Comparison of ENCODE assay signal across 15 cellular contexts in genomic region chr22:28983788-28984441, GRCh38.
DNase-seq lines count a peak whose midpoint lies in the region; ATAC-seq, FAIRE-seq and TF ChIP-seq lines count a peak whose summit lies in the region.
"Had no signal": no experiment of that assay in that cellular context is flagged by ENCODE, and none has a peak within 500 bp of the region (broad histone marks: within the 10 kb centered on the region; RNA-seq: fewer than 3 reads in every experiment).

No MANE protein-coding gene starts in this region.

- no peaks in the 10 kb centered on the region for H3K9me3 Mint-ChIP-seq in activated CD4-positive, alpha-beta T cell treated with anti-CD3 and anti-CD28 coated beads for 36 hours (ENCODE audit: low read depth)
- H3K9me3 Mint-ChIP-seq: activated naive CD8-positive, alpha-beta T cell treated with anti-CD3 and anti-CD28 coated beads for 36 hours had no signal

- POLR2A ChIA-PET in H1 (lab: Charles Lee; ENCODE audit: partially characterized antibody), result interaction anchor here (1.2 to 1.9 kb wide), 2 partner anchors 59 to 100 kb away, joined by 3 to 8 read pairs; partner anchors contain the start of gene ZNRF3
- POLR2A ChIA-PET in activated CD4-positive, alpha-beta T cell treated with anti-CD3 and anti-CD28 coated beads for 36 hours (lab: Charles Lee), result no interaction called here

- no peak overlapping the region for H2BK12ac ChIP-seq in H1 (ENCODE audit: low read depth, low read length)

- H2AFZ ChIP-seq in Loucy (ENCODE audit: low read length) (no peak overlapping the region), H1 (ENCODE audit: low read length) (no peak overlapping the region)

- H3K18ac ChIP-seq in H1 (ENCODE audit: extremely low read depth, low read length), result no peak overlapping the region
- no peak overlapping the region for H3K18ac ChIP-seq in mesendoderm (ENCODE audit: low read length)

- H3K27ac Mint-ChIP-seq in activated CD4-positive, alpha-beta T cell treated with anti-CD3 and anti-CD28 coated beads for 36 hours, result no peak overlapping the region
- H3K27ac Mint-ChIP-seq: activated naive CD8-positive, alpha-beta T cell treated with anti-CD3 and anti-CD28 coated beads for 36 hours had no signal

- H3K4me1 ChIP-seq in BLaER1 treated with 17β-estradiol and CSF1 and Interleukin-3, amounts not matched to agents 10 nM and 100 nM, result peaks cover under 1 to 23% (median 17%) of the 10 kb centered on the region in 10 experiments; a peak in 18 of 20 replicates
- H3K4me1 ChIP-seq in Loucy (ENCODE audit: insufficient read depth, low read length, poor library complexity, severe bottlenecking) (peaks cover 16% of the 10 kb centered on the region), H1 (replicated peaks in 1 of 4; ENCODE audit: control insufficient read depth in 3 of 4, insufficient read depth in 4 of 4, low read length in 3 of 4) (peaks cover 6 to 26% (median 20%) of the 10 kb centered on the region in 4 experiments), mesendoderm (ENCODE audit: control insufficient read depth, low read depth, low read length) (peaks cover 31% of the 10 kb centered on the region)
- H3K4me1 ChIP-seq: Peyer's patch had no signal

- intact Hi-C loops in activated CD4-positive, alpha-beta T cell treated with anti-CD3 and anti-CD28 coated beads for 36 hours (cut with DNase I, micrococcal nuclease), result no loop called here

- 76% methylated on average over 4 of the region's 4 CpGs; no CpG with 5 or more reads in 1 of the 2 experiments for WGBS in H1 (ENCODE audit: extremely low coverage in 1 of 2, insufficient coverage in 1 of 2, insufficient read length in 1 of 2, insufficient replicate concordance in 2 of 2, low coverage in 1 of 2, low lambda C conversion rate in 2 of 2, missing lambda C conversion rate in 1 of 2), 2 experiments
- WGBS in mesendoderm (ENCODE audit: extremely low coverage, insufficient coverage, low lambda C conversion rate), result no CpG with 5 or more reads among the region's 4 CpGs

- H2BK20ac ChIP-seq in H1 (ENCODE audit: low read length), result peak overlapping the region; percentile 75; the same call in 1 of the 2 replicates

- no peaks in the 10 kb centered on the region for H3K27me3 ChIP-seq in BLaER1 treated with 17β-estradiol and CSF1 and Interleukin-3, amounts not matched to agents 10 nM and 100 nM
- no peaks in the 10 kb centered on the region for H3K27me3 ChIP-seq in Loucy (ENCODE audit: insufficient read depth, low read length, poor library complexity, severe bottlenecking)
- H3K27me3 ChIP-seq in H1 (replicated peaks in 1 of 4; ENCODE audit: control insufficient read depth in 3 of 4, extremely low read depth in 1 of 4, insufficient read depth in 3 of 4, low read length in 3 of 4), result no peaks in the 10 kb centered on the region
- no peaks in the 10 kb centered on the region for H3K27me3 ChIP-seq in mesendoderm (ENCODE audit: insufficient read depth, low read length, poor library complexity)
- H3K27me3 ChIP-seq: esophagus squamous epithelium, Peyer's patch, tibial artery had no signal

- peaks cover 4 to 41% (median 23%) of the 10 kb centered on the region in 11 experiments; a peak in 19 of 22 replicates for H3K36me3 ChIP-seq in BLaER1 treated with 17β-estradiol and CSF1 and Interleukin-3, amounts not matched to agents 10 nM and 100 nM
- peaks cover 18% of the 10 kb centered on the region; the same call in 1 of the 2 replicates for H3K36me3 ChIP-seq in Loucy (ENCODE audit: insufficient read depth, low read length)
- peaks cover 0 to 11% (median 0%) of the 10 kb centered on the region in 4 experiments; a peak in 2 of 8 replicates for H3K36me3 ChIP-seq in H1 (ENCODE audit: control insufficient read depth in 2 of 4, insufficient read depth in 4 of 4, low read length in 3 of 4)
- H3K36me3 ChIP-seq in mesendoderm (ENCODE audit: control insufficient read depth, insufficient read depth, low read length), result no peaks in the 10 kb centered on the region
- H3K36me3 ChIP-seq: Peyer's patch had no signal

- H3K23ac ChIP-seq in H1 (ENCODE audit: insufficient read length), result no peak overlapping the region
- no peak overlapping the region for H3K23ac ChIP-seq in mesendoderm (ENCODE audit: low read length)

- no peak for TF ChIP-seq POLR2A in H1 (IDR thresholded peaks at IDR 0.05; ENCODE audit: control extremely low read depth in 1 of 2, low read depth in 2 of 2, low read length in 2 of 2)

- no peak overlapping the region for H2BK15ac ChIP-seq in H1 (ENCODE audit: low read length)
- no peak overlapping the region for H2BK15ac ChIP-seq in mesendoderm (replicated peaks; ENCODE audit: low read depth)

- H3K79me1 ChIP-seq in H1 (ENCODE audit: low read depth, low read length), result peaks cover 14% of the 10 kb centered on the region; the same call in 1 of the 2 replicates
- peaks cover 11% of the 10 kb centered on the region for H3K79me1 ChIP-seq in mesendoderm (ENCODE audit: low read length)

- DNase-seq in H1 (ENCODE audit: low read depth in 1 of 2, low spot score in 2 of 2) (no peak), mesendoderm (peak; percentile 74), GM19240 (ENCODE audit: insufficient read length, low spot score) (no peak)
- no peak for DNase-seq in activated CD4-positive, alpha-beta T cell treated with anti-CD3 and anti-CD28 coated beads for 36 hours
- DNase-seq: activated naive CD8-positive, alpha-beta T cell treated with anti-CD3 and anti-CD28 coated beads for 36 hours; cerebellar nuclear complex; esophagus squamous epithelium; NCI-H1694; NCI-H524 treated with DMSO at 0.1 percent for 48 hours; Peyer's patch; tibial artery had no signal

- H3K36me3 Mint-ChIP-seq in activated CD4-positive, alpha-beta T cell treated with anti-CD3 and anti-CD28 coated beads for 36 hours (ENCODE audit: low read depth), result peaks cover 9% of the 10 kb centered on the region

- no peak for FAIRE-seq in H1 (lab: Jason Lieb, UNC)

- no peak overlapping the region for H3K14ac ChIP-seq in H1 (ENCODE audit: insufficient read length)

- no peaks in the 10 kb centered on the region for H3F3A ChIP-seq in Loucy (ENCODE audit: low read depth)

- H4K20me1 ChIP-seq in BLaER1 treated with 17β-estradiol and CSF1 and Interleukin-3, amounts not matched to agents 10 nM and 100 nM, result peaks cover 0 to 45% (median 0%) of the 10 kb centered on the region in 11 experiments; a peak in 6 of 22 replicates
- H4K20me1 ChIP-seq in Loucy (ENCODE audit: insufficient read depth, low read length, poor library complexity, severe bottlenecking) (no peaks in the 10 kb centered on the region), H1 (replicated peaks in 1 of 2; ENCODE audit: control insufficient read depth in 1 of 2, insufficient read depth in 2 of 2, low read length in 2 of 2) (no peaks in the 10 kb centered on the region)

- H3K9ac ChIP-seq in BLaER1 treated with 17β-estradiol and CSF1 and Interleukin-3, amounts not matched to agents 10 nM and 100 nM, result no peak overlapping the region
- peak overlapping the region; percentile 25 for H3K9ac ChIP-seq in Loucy (ENCODE audit: low read depth, low read length, poor library complexity, severe bottlenecking)
- H3K9ac ChIP-seq in H1 (replicated peaks in 1 of 4; ENCODE audit: extremely low read depth in 1 of 4, low read depth in 3 of 4, low read length in 3 of 4), result no peak overlapping the region
- no peak overlapping the region for H3K9ac ChIP-seq in mesendoderm (ENCODE audit: low read length)

- no peaks in the 10 kb centered on the region for H3K9me2 ChIP-seq in Loucy (replicated peaks; ENCODE audit: low read depth, low read length)

- no peak for TF ChIP-seq CTCF in Loucy (conservative IDR thresholded peaks at IDR 0.05; ENCODE audit: low read length)
- no peak for TF ChIP-seq CTCF in H1 (IDR thresholded peaks at IDR 0.05; ENCODE audit: control extremely low read depth in 1 of 3, insufficient read depth in 1 of 3, low read depth in 1 of 3, low read length in 3 of 3)

- H3K23me2 ChIP-seq in H1 (ENCODE audit: low read depth, low read length), result no peaks in the 10 kb centered on the region

- CTCF ChIA-PET in H1 (lab: Charles Lee; ENCODE audit: partially characterized antibody), result interaction anchor here (0.8 to 1.3 kb wide), 6 partner anchors 22 to 154 kb away, joined by 3 to 4 read pairs (median 3); no protein-coding TSS in a partner anchor
- CTCF ChIA-PET in activated CD4-positive, alpha-beta T cell treated with anti-CD3 and anti-CD28 coated beads for 36 hours (lab: Charles Lee), result no interaction called here

- H3K9me3 ChIP-seq in BLaER1 treated with 17β-estradiol and CSF1 and Interleukin-3, amounts not matched to agents 10 nM and 100 nM (replicated peaks in 1 of 11), result peaks cover 7 to 14% (median 12%) of the 10 kb centered on the region in 11 experiments; a peak in 17 of 22 replicates
- no peaks in the 10 kb centered on the region for H3K9me3 ChIP-seq in Loucy (ENCODE audit: insufficient read depth, low read depth, low read length)
- H3K9me3 ChIP-seq in H1 (ENCODE audit: insufficient read depth in 2 of 2, low read depth in 1 of 2, low read length in 1 of 2), result 0 out of 4 replicates have a peak, but pooled peaks cover 0 to 4% of the 10 kb centered on the region in 2 experiments
- H3K9me3 ChIP-seq: esophagus squamous epithelium, Peyer's patch, tibial artery had no signal

- peaks cover 18% of the 10 kb centered on the region for H3K27me3 Mint-ChIP-seq in activated CD4-positive, alpha-beta T cell treated with anti-CD3 and anti-CD28 coated beads for 36 hours

- peak overlapping the region in 9 of 11 experiments; percentile 21 to 55 (median 52); a peak in 13 of 22 replicates for H3K4me2 ChIP-seq in BLaER1 treated with 17β-estradiol and CSF1 and Interleukin-3, amounts not matched to agents 10 nM and 100 nM
- H3K4me2 ChIP-seq in Loucy (ENCODE audit: low read depth, low read length, poor library complexity, severe bottlenecking) (no peak overlapping the region), H1 (ENCODE audit: insufficient read depth in 1 of 2, low read depth in 2 of 2, low read length in 2 of 2) (no peak overlapping the region), mesendoderm (ENCODE audit: low read length) (no peak overlapping the region)

- no peak for TF ChIP-seq RAD21 in H1 (IDR thresholded peaks at IDR 0.05 in 1 of 2, conservative IDR thresholded peaks at IDR 0.05 in 1 of 2; ENCODE audit: low read depth in 2 of 2, low read length in 2 of 2)

- H2BK5ac ChIP-seq in H1 (ENCODE audit: low read depth, low read length), result peak overlapping the region; percentile 93; the same call in 1 of the 2 replicates
- H2BK5ac ChIP-seq in mesendoderm (ENCODE audit: low read length), result no peak overlapping the region

- H3K4me3 ChIP-seq in BLaER1 treated with 17β-estradiol and CSF1 and Interleukin-3, amounts not matched to agents 10 nM and 100 nM, result no peak overlapping the region
- H3K4me3 ChIP-seq in Loucy (ENCODE audit: low read length, poor library complexity, severe bottlenecking), result no peak overlapping the region
- no peak overlapping the region for H3K4me3 ChIP-seq in H1 (ENCODE audit: extremely low read depth in 1 of 4, insufficient read depth in 2 of 4, low read depth in 3 of 4, low read length in 4 of 4)
- H3K4me3 ChIP-seq in mesendoderm (ENCODE audit: low read length), result no peak overlapping the region
- H3K4me3 ChIP-seq: esophagus squamous epithelium, Peyer's patch, tibial artery had no signal

- H4K91ac ChIP-seq in H1 (replicated peaks; ENCODE audit: insufficient read length, low read length), result peak overlapping the region; percentile 62

- H3K27ac ChIP-seq in BLaER1 treated with 17β-estradiol and CSF1 and Interleukin-3, amounts not matched to agents 10 nM and 100 nM, result peak overlapping the region in 2 of 11 experiments; percentile 3 to 22; a peak in 2 of 22 replicates
- H3K27ac ChIP-seq in H1 (ENCODE audit: low read depth, low read length) (peak overlapping the region; percentile 24; the same call in 1 of the 2 replicates), mesendoderm (ENCODE audit: low read depth, low read length) (no peak overlapping the region)
- H3K27ac ChIP-seq: esophagus squamous epithelium, Peyer's patch, tibial artery had no signal

- H3K4ac ChIP-seq in H1 (replicated peaks; ENCODE audit: insufficient read length, low read depth, low read length) (no peak overlapping the region), mesendoderm (ENCODE audit: low read depth, low read length) (no peak overlapping the region)

- H4K8ac ChIP-seq in H1 (ENCODE audit: extremely low read depth, insufficient read depth, low read length) (no peak overlapping the region), mesendoderm (ENCODE audit: low read depth, low read length) (no peak overlapping the region)

- no peak for ATAC-seq in HG02678 (IDR thresholded peaks at IDR 0.05; ENCODE audit: unreplicated experiment)
- ATAC-seq in activated CD4-positive, alpha-beta T cell treated with anti-CD3 and anti-CD28 coated beads for 36 hours, result no peak
- no peak for ATAC-seq in GM18907 (IDR thresholded peaks at IDR 0.05; ENCODE audit: unreplicated experiment)

- peaks cover 6% of the 10 kb centered on the region for H3K4me1 Mint-ChIP-seq in activated CD4-positive, alpha-beta T cell treated with anti-CD3 and anti-CD28 coated beads for 36 hours
- H3K4me1 Mint-ChIP-seq: activated naive CD8-positive, alpha-beta T cell treated with anti-CD3 and anti-CD28 coated beads for 36 hours had no signal

- no peak for TF ChIP-seq EP300 in H1 (IDR thresholded peaks at IDR 0.05; ENCODE audit: borderline replicate concordance in 1 of 2, low read depth in 2 of 2, low read length in 2 of 2)

- H4K5ac ChIP-seq in H1 (ENCODE audit: insufficient read length, low read depth, low read length) (no peak overlapping the region), mesendoderm (ENCODE audit: low read length) (no peak overlapping the region)

- H3K79me2 ChIP-seq in Loucy (ENCODE audit: insufficient read depth, low read length) (peaks cover 6% of the 10 kb centered on the region; the same call in 1 of the 2 replicates), H1 (ENCODE audit: control insufficient read depth in 1 of 2, insufficient read depth in 2 of 2, low read length in 2 of 2) (peaks cover 5 to 64% of the 10 kb centered on the region in 2 experiments), mesendoderm (ENCODE audit: control insufficient read depth, insufficient read depth, low read length) (peaks cover 15% of the 10 kb centered on the region)

- no peak overlapping the region for H3K4me3 Mint-ChIP-seq in activated CD4-positive, alpha-beta T cell treated with anti-CD3 and anti-CD28 coated beads for 36 hours
- H3K4me3 Mint-ChIP-seq: activated naive CD8-positive, alpha-beta T cell treated with anti-CD3 and anti-CD28 coated beads for 36 hours had no signal

- H2AK5ac ChIP-seq in H1 (ENCODE audit: low read depth, low read length) (0 out of 2 replicates have a peak overlapping the region, but pooled peaks have one; percentile 8), mesendoderm (ENCODE audit: low read length) (no peak overlapping the region)

- H3K56ac ChIP-seq in H1 (replicated peaks; ENCODE audit: insufficient read length, low read depth, low read length) (no peak overlapping the region), mesendoderm (ENCODE audit: low read length) (no peak overlapping the region)

- H2BK120ac ChIP-seq in H1 (replicated peaks; ENCODE audit: low read depth, low read length) (no peak overlapping the region), mesendoderm (ENCODE audit: low read depth, low read length) (no peak overlapping the region)

Comparison
In these comparisons a context has a peak if more than half of its experiments do, and no peak if none do; other contexts are left out.
1. H3K4me2 ChIP-seq: peak in BLaER1 treated with 17β-estradiol and CSF1 and Interleukin-3, amounts not matched to agents 10 nM and 100 nM (9 of 11); none in Loucy (single experiment), H1 (0 of 2) and mesendoderm (single experiment).